Comparison of ENCODE assay signal across 8 cellular contexts in the genomic region with DNA sequence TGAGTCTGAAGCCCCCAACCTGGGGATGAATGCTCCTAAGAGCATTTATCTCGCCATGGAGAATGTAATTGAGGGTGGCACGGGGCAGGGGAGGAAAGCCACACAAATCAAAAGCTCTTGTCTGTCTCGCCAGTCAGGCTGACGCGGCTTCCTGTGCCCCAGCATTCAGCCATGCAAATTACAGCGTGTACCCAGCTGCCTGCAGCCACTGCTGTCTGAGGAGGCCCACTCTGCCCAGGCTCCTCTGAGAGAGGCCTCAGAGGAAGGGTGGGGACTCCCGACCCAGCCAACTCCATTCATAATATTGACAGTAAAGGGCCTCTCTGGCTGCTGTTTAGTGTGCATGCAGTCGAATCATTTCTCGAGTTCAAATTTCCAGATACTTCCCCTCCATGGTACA. TPM values are rescaled to one million over a fixed set of nuclear protein-coding genes. Genes with fewer than 3 reads are reported as not detected.
DNase-seq lines count a peak whose midpoint lies in the region; ATAC-seq and TF ChIP-seq lines count a peak whose summit lies in the region.

No MANE protein-coding gene starts in this region.

- H3K4me3 ChIP-seq in GM06990 (replicated peaks; ENCODE audit: low read depth, low read length) (peak overlapping the region; percentile 35; the same call in 1 of the 2 replicates), H7 (ENCODE audit: insufficient read depth, low read depth, low read length) (no peak overlapping the region), cardiac fibroblast (replicated peaks in 1 of 2; ENCODE audit: low read depth in 2 of 2, low read length in 2 of 2) (no peak overlapping the region), lung (no peak overlapping the region)

- DNase-seq in GM06990 (ENCODE audit: extremely low read depth, insufficient read length) (peak; percentile 71), H7 (peak; percentile 46), NCI-H1092 treated with DMSO at 0.1 percent for 48 hours (lab: John Stamatoyannopoulos, UW) (peak; percentile 94), cardiac fibroblast (ENCODE audit: low read depth in 2 of 2) (peak; percentile 58 to 67), lung (ENCODE audit: low spot score) (peak; percentile 69), hepatic stellate cell (ENCODE audit: low spot score) (no peak)
- DNase-seq in stimulated activated CD8-positive, alpha-beta memory T cell treated with anti-CD3 and anti-CD28 coated beads, Interleukin-7, amount 100 ng/mL, for 24 hours (ENCODE audit: low read depth) = peak; percentile 39

- 4 to 6% methylated on average over 9 of the region's 9 CpGs for WGBS in lung, 2 donors

- peaks cover 2% of the 10 kb centered on the region; the same call in 1 of the 2 replicates for H3K36me3 ChIP-seq in GM06990 (ENCODE audit: control insufficient read depth, insufficient read depth, low read length)
- H3K36me3 ChIP-seq in H7 (replicated peaks; ENCODE audit: control insufficient read depth, insufficient read depth, low read length) = peaks cover 7% of the 10 kb centered on the region
- peaks cover 0 to 1% of the 10 kb centered on the region in 2 donors for H3K36me3 ChIP-seq in lung (ENCODE audit: control insufficient read depth in 2 of 2, insufficient read depth in 2 of 2, low read length in 2 of 2)

- TF ChIP-seq CTCF in GM06990 (IDR thresholded peaks at IDR 0.05; ENCODE audit: insufficient read depth, low read length, poor library complexity, severe bottlenecking) (no peak), VCaP (conservative IDR thresholded peaks at IDR 0.05) (no peak), cardiac fibroblast (IDR thresholded peaks at IDR 0.05; ENCODE audit: low read depth, low read length) (no peak), lung (IDR thresholded peaks at IDR 0.05; ENCODE audit: control extremely low read depth, extremely low read depth) (no peak)

- H3K27ac ChIP-seq in VCaP (peak overlapping the region; percentile 77), lung (ENCODE audit: low read depth in 1 of 2, low read length in 1 of 2) (peak overlapping the region; percentile 22 to 89)

- no peaks in the 10 kb centered on the region for H3K9me3 ChIP-seq in lung (ENCODE audit: control insufficient read depth in 2 of 2, insufficient read depth in 1 of 2, low read length in 1 of 2)

- ATAC-seq in lung (ENCODE audit: insufficient read depth, low FRiP score) = peak; percentile 56

- H3K4me1 ChIP-seq in lung (ENCODE audit: control insufficient read depth in 2 of 2, insufficient read depth in 2 of 2, low read length in 2 of 2) = peaks cover 63 to 78% of the 10 kb centered on the region in 2 donors

- no peaks in the 10 kb centered on the region for H3K27me3 ChIP-seq in GM06990 (replicated peaks; ENCODE audit: control insufficient read depth, insufficient read depth, low read length)
- H3K27me3 ChIP-seq in H7 (ENCODE audit: control insufficient read depth, insufficient read depth, low read length) = no peaks in the 10 kb centered on the region
- no peaks in the 10 kb centered on the region for H3K27me3 ChIP-seq in lung (ENCODE audit: control insufficient read depth, insufficient read depth)

RNA-seq across cellular contexts. Expression of a gene that starts 22.0 kb away (rescaled TPM):
- 78.3 and 80.4 TPM in 2 replicates for total RNA-seq in H7 (2014; rRNA removed; shearing (Covaris generic))
- total RNA-seq in lung = 10 to 100 TPM; 39.1 to 58.8 TPM
- polyA plus RNA-seq in lung = 10 to 100 TPM; 11.8 to 32.5 TPM
